Comparison of ENCODE assay signal across 16 cellular contexts in the genomic region with DNA sequence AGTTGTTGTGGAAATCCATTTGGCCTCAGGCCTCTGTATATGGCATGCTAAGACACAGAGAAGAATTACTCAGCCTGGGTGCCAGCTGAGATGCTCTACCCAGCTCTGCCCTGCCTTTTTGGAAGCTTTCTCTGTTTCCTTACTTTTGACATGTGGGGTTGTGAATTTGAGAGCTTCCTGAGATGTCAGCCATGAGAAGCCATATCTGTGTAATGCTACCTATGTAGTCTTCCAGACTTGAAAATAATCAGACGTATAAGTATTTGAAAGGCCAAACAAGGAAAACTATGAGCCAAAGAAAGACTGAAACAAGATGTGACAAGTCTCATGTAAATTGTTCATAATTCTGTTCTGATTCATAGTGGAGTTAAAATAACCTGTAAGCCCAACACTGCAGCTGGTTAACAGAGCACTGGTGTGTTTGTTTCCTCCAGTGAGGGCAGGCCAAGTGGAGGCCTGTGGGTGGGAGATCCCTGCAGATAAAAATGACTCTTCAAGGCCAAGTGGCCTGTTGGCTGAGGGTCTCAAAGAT.
A peak's percentile ranks its signal among the peaks of the same experiment; 100 is the strongest.
DNase-seq lines count a peak whose midpoint lies in the region; ATAC-seq and TF ChIP-seq lines count a peak whose summit lies in the region.
"Had no signal": no experiment of that assay in that cellular context is flagged by ENCODE, and none has a peak within 500 bp of the region (broad histone marks: within the 10 kb centered on the region; RNA-seq: fewer than 3 reads in every experiment).

No MANE protein-coding gene starts in this region.

- no peaks in the 10 kb centered on the region for H3K9me3 ChIP-seq in fibroblast of lung (ENCODE audit: control insufficient read depth, insufficient read depth, low read depth, low read length)
- H3K9me3 ChIP-seq: neutrophil had no signal

- H3K4me3 ChIP-seq in fibroblast of lung (replicated peaks in 1 of 4; ENCODE audit: control extremely low read depth in 1 of 4, insufficient read depth in 1 of 4, low read depth in 3 of 4, low read length in 4 of 4): no peak overlapping the region
- no peak overlapping the region for H3K4me3 ChIP-seq in rectal smooth muscle tissue (ENCODE audit: low read length)

- H3K27ac Mint-ChIP-seq in activated naive CD4-positive, alpha-beta T cell treated with anti-CD3 and anti-CD28 coated beads for 36 hours: no peak overlapping the region
- H3K27ac Mint-ChIP-seq: activated CD4-positive, alpha-beta T cell treated with anti-CD3 and anti-CD28 coated beads, Interleukin-2, amount 10 ng/mL, durations not matched to agents 24 days and 14 days; activated naive CD4-positive, alpha-beta T cell treated with anti-CD3 and anti-CD28 coated beads, Interleukin-2, amount 10 ng/mL, durations not matched to agents 7 days and 5 days had no signal

- ATAC-seq in SK-N-SH treated with all-trans-retinoic acid at 6 μM for 48 hours (peak; percentile 90), GM21825 (IDR thresholded peaks at IDR 0.05; ENCODE audit: unreplicated experiment) (no peak)

- no peaks in the 10 kb centered on the region for H3K4me1 Mint-ChIP-seq in activated naive CD4-positive, alpha-beta T cell treated with anti-CD3 and anti-CD28 coated beads for 36 hours (ENCODE audit: low read depth)
- H3K4me1 Mint-ChIP-seq: activated naive CD4-positive, alpha-beta T cell treated with anti-CD3 and anti-CD28 coated beads, Interleukin-2, amount 10 ng/mL, durations not matched to agents 7 days and 5 days had no signal

- peaks cover 4% of the 10 kb centered on the region for H3K27me3 Mint-ChIP-seq in activated naive CD4-positive, alpha-beta T cell treated with anti-CD3 and anti-CD28 coated beads for 36 hours (ENCODE audit: low read depth)
- H3K27me3 Mint-ChIP-seq: activated naive CD4-positive, alpha-beta T cell treated with anti-CD3 and anti-CD28 coated beads, Interleukin-2, amount 10 ng/mL, durations not matched to agents 7 days and 5 days had no signal

- intact Hi-C loops in activated naive CD4-positive, alpha-beta T cell treated with anti-CD3 and anti-CD28 coated beads for 36 hours (cut with micrococcal nuclease): no loop called here

- DNase-seq in AG20443 (ENCODE audit: low spot score): peak; percentile 28
- DNase-seq in fibroblast of lung (ENCODE audit: low read depth in 2 of 2): peak in 1 of 2 donors; percentile 67
- no peak for DNase-seq in activated naive CD4-positive, alpha-beta T cell treated with anti-CD3 and anti-CD28 coated beads for 36 hours
- no peak for DNase-seq in NCI-H1436 treated with DMSO at 0.1 percent for 48 hours (lab: John Stamatoyannopoulos, UW)
- no peak for DNase-seq in DMS53 (lab: John Stamatoyannopoulos, UW)
- DNase-seq: activated CD4-positive, alpha-beta T cell treated with anti-CD3 and anti-CD28 coated beads, Interleukin-2, amount 10 ng/mL, durations not matched to agents 24 days and 14 days; activated CD8-positive, alpha-beta memory T cell treated with anti-CD3 and anti-CD28 coated beads, Interleukin-2, amount 50 U/mL, for 48 hours; activated naive CD4-positive, alpha-beta T cell treated with anti-CD3 and anti-CD28 coated beads, Interleukin-2, amount 10 ng/mL, durations not matched to agents 7 days and 5 days; dermis blood vessel endothelial cell; EL; kidney; NCI-H526 treated with DMSO at 0.1 percent for 48 hours had no signal

- H3K27me3 ChIP-seq in fibroblast of lung (ENCODE audit: control insufficient read depth, insufficient read depth, low read length) (no peaks in the 10 kb centered on the region), rectal smooth muscle tissue (ENCODE audit: control insufficient read depth, insufficient read depth, low read length) (no peaks in the 10 kb centered on the region)

- peaks cover 7% of the 10 kb centered on the region for H3K4me1 ChIP-seq in fibroblast of lung (ENCODE audit: control insufficient read depth, extremely low read depth, insufficient read depth, low read length)
- peaks cover 30% of the 10 kb centered on the region for H3K4me1 ChIP-seq in rectal smooth muscle tissue (ENCODE audit: control insufficient read depth, insufficient read depth, low read length)

- H2AFZ ChIP-seq in fibroblast of lung (ENCODE audit: low read length): no peak overlapping the region

- H3K27ac ChIP-seq in fibroblast of lung (ENCODE audit: insufficient read depth, low read length) (no peak overlapping the region), rectal smooth muscle tissue (ENCODE audit: low read depth, low read length) (peak overlapping the region; percentile 58)
- H3K27ac ChIP-seq: neutrophil had no signal

- H3K4me2 ChIP-seq in fibroblast of lung (ENCODE audit: extremely low read depth, insufficient read depth, low read length): peak overlapping the region; percentile 2

- no peak for TF ChIP-seq CTCF in fibroblast of lung (conservative IDR thresholded peaks at IDR 0.05 in 1 of 2, IDR thresholded peaks at IDR 0.05 in 1 of 2; ENCODE audit: low read depth in 1 of 2, low read length in 2 of 2)

- CTCF ChIA-PET in activated naive CD4-positive, alpha-beta T cell treated with anti-CD3 and anti-CD28 coated beads for 36 hours (lab: Charles Lee): no interaction called here

- H3K9ac ChIP-seq in fibroblast of lung (ENCODE audit: insufficient read depth, low read length) (no peak overlapping the region), rectal smooth muscle tissue (ENCODE audit: low read length) (no peak overlapping the region)

- no peaks in the 10 kb centered on the region for H3K9me3 Mint-ChIP-seq in activated naive CD4-positive, alpha-beta T cell treated with anti-CD3 and anti-CD28 coated beads for 36 hours
- H3K9me3 Mint-ChIP-seq: activated CD4-positive, alpha-beta T cell treated with anti-CD3 and anti-CD28 coated beads, Interleukin-2, amount 10 ng/mL, durations not matched to agents 24 days and 14 days; activated naive CD4-positive, alpha-beta T cell treated with anti-CD3 and anti-CD28 coated beads, Interleukin-2, amount 10 ng/mL, durations not matched to agents 7 days and 5 days had no signal

- H3K4me3 Mint-ChIP-seq in activated naive CD4-positive, alpha-beta T cell treated with anti-CD3 and anti-CD28 coated beads for 36 hours: no peak overlapping the region
- H3K4me3 Mint-ChIP-seq: activated CD4-positive, alpha-beta T cell treated with anti-CD3 and anti-CD28 coated beads, Interleukin-2, amount 10 ng/mL, durations not matched to agents 24 days and 14 days; activated naive CD4-positive, alpha-beta T cell treated with anti-CD3 and anti-CD28 coated beads, Interleukin-2, amount 10 ng/mL, durations not matched to agents 7 days and 5 days had no signal

- no peaks in the 10 kb centered on the region for H4K20me1 ChIP-seq in fibroblast of lung (ENCODE audit: control insufficient read depth, extremely low read depth, insufficient read depth, low read length)

- H3K36me3 Mint-ChIP-seq in activated naive CD4-positive, alpha-beta T cell treated with anti-CD3 and anti-CD28 coated beads for 36 hours (ENCODE audit: low read depth): no peaks in the 10 kb centered on the region
- H3K36me3 Mint-ChIP-seq: activated naive CD4-positive, alpha-beta T cell treated with anti-CD3 and anti-CD28 coated beads, Interleukin-2, amount 10 ng/mL, durations not matched to agents 7 days and 5 days had no signal

- no peaks in the 10 kb centered on the region for H3K79me2 ChIP-seq in fibroblast of lung (ENCODE audit: control insufficient read depth, insufficient read depth, low read length)

- no peaks in the 10 kb centered on the region for H3K36me3 ChIP-seq in fibroblast of lung (ENCODE audit: control insufficient read depth, insufficient read depth, low read length)
- H3K36me3 ChIP-seq in rectal smooth muscle tissue (ENCODE audit: control insufficient read depth, insufficient read depth, low read length): no peaks in the 10 kb centered on the region
- H3K36me3 ChIP-seq: neutrophil had no signal

TF ChIP-seq in SK-N-SH treated with all-trans-retinoic acid at 6 μM for 48 hours, 23 proteins besides CTCF, POLR2A, EP300 and RAD21:
- no peak for TF ChIP-seq PPARA (CRISPR knock-in tag; IDR thresholded peaks at IDR 0.05; ENCODE audit: borderline replicate concordance)
- peak; percentile 26; the same call in 1 of the 2 replicates for TF ChIP-seq TOX (CRISPR knock-in tag; IDR thresholded peaks at IDR 0.05; ENCODE audit: borderline replicate concordance)
